Comparison of ENCODE assay signal across 8 cellular contexts in the genomic region with DNA sequence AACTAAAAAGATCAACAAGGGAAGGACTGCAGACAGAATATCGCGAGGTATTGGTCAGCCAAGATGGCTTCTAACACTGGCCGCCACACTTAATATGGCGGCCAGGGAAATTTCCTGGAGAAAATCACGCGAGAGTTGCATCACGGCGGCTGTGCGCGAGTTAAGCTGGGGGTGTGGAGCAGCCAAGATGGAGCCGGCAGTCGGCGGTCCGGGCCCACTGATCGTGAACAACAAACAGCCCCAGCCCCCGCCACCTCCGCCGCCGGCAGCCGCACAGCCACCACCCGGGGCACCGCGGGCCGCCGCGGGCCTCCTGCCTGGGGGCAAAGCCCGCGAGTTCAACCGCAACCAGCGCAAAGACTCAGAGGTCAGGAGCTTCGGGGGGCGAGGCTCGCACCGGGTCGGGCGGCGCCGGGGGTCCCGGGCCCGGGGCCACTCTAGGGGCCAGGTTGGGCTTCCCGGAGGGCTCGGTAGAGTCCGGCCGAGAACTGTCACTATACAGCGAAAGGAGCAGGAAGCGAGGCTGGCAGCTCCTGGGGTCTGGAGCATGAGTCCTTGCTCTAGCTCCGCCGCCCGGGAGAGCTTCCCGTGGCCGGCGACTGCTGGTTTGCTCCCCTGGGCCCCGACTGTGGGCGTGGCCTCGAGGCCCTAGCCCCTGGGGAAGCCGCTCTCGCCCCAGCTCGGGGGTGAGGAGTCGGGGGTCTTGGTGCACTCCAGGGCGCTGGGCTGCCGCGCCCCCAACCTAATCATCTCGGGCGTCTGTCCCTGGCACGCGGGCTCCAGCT. TPM values are rescaled to one million over a fixed set of nuclear protein-coding genes. Genes with fewer than 3 reads are reported as not detected.
A peak's percentile ranks its signal among the peaks of the same experiment; 100 is the strongest.
DNase-seq lines count a peak whose midpoint lies in the region; ATAC-seq lines count a peak whose summit lies in the region.

A gene with protein sequence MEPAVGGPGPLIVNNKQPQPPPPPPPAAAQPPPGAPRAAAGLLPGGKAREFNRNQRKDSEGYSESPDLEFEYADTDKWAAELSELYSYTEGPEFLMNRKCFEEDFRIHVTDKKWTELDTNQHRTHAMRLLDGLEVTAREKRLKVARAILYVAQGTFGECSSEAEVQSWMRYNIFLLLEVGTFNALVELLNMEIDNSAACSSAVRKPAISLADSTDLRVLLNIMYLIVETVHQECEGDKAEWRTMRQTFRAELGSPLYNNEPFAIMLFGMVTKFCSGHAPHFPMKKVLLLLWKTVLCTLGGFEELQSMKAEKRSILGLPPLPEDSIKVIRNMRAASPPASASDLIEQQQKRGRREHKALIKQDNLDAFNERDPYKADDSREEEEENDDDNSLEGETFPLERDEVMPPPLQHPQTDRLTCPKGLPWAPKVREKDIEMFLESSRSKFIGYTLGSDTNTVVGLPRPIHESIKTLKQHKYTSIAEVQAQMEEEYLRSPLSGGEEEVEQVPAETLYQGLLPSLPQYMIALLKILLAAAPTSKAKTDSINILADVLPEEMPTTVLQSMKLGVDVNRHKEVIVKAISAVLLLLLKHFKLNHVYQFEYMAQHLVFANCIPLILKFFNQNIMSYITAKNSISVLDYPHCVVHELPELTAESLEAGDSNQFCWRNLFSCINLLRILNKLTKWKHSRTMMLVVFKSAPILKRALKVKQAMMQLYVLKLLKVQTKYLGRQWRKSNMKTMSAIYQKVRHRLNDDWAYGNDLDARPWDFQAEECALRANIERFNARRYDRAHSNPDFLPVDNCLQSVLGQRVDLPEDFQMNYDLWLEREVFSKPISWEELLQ (plus strand): TSS at position 174 of the 785 bp plus-strand sequence. CDS start 14 bp downstream, at position 188.

- WGBS in mesodermal cell (ENCODE audit: insufficient coverage in 2 of 2), 2 experiments = 0% methylated on average over 51 of the region's 66 CpGs

- peaks cover 6% of the 10 kb centered on the region for H3K36me3 Mint-ChIP-seq in activated CD8-positive, alpha-beta memory T cell treated with anti-CD3 and anti-CD28 coated beads, Interleukin-2, amount 10 ng/mL, durations not matched to agents 7 days and 5 days

- H3K27me3 Mint-ChIP-seq in activated CD8-positive, alpha-beta memory T cell treated with anti-CD3 and anti-CD28 coated beads, Interleukin-2, amount 10 ng/mL, durations not matched to agents 7 days and 5 days = no peaks in the 10 kb centered on the region

- in situ Hi-C loops in endometrial microvascular endothelial cells (cut with HindIII; ENCODE audit: inconsistent ontology term, low pct_unique_long_range_greater_than_20kb, low sequenced_read_pairs) = no loop called here

- peak within 1 kb of the TSS; percentile 93 for H3K27ac ChIP-seq in mesodermal cell (ENCODE audit: low read depth, low read length, severe bottlenecking)

- peaks cover 54% of the 10 kb centered on the region for H3K4me1 Mint-ChIP-seq in activated CD8-positive, alpha-beta memory T cell treated with anti-CD3 and anti-CD28 coated beads, Interleukin-2, amount 10 ng/mL, durations not matched to agents 7 days and 5 days

- H3K9me3 Mint-ChIP-seq in activated CD8-positive, alpha-beta memory T cell treated with anti-CD3 and anti-CD28 coated beads, Interleukin-2, amount 10 ng/mL, durations not matched to agents 7 days and 5 days (ENCODE audit: low read depth) = no peaks in the 10 kb centered on the region

- peaks cover 34% of the 10 kb centered on the region for H3K36me3 ChIP-seq in NT2/D1 (ENCODE audit: insufficient read depth, insufficient read length, low read length)
- H3K36me3 ChIP-seq in mesodermal cell (ENCODE audit: control insufficient read depth, insufficient read depth, low read length) = peaks cover 32% of the 10 kb centered on the region

- H3K4me1 ChIP-seq in NT2/D1 (ENCODE audit: insufficient read depth, insufficient read length) = no peaks in the 10 kb centered on the region
- H3K4me1 ChIP-seq in mesodermal cell (ENCODE audit: control insufficient read depth, insufficient read depth, low read length, poor library complexity, severe bottlenecking) = peaks cover 11% of the 10 kb centered on the region

- no peaks in the 10 kb centered on the region for H3K27me3 ChIP-seq in NT2/D1 (ENCODE audit: insufficient read depth, insufficient read length)

- H3K4me3 ChIP-seq in NT2/D1 (ENCODE audit: insufficient read length, low read depth) (peak within 1 kb of the TSS; percentile 83), mesodermal cell (ENCODE audit: extremely low read depth, insufficient read depth, low read length, poor library complexity, severe bottlenecking) (peak within 1 kb of the TSS; percentile 99)

- CTCF ChIA-PET in activated CD8-positive, alpha-beta memory T cell treated with anti-CD3 and anti-CD28 coated beads, Interleukin-2, amount 10 ng/mL, durations not matched to agents 7 days and 5 days (lab: Charles Lee) = interaction anchor here (0.6 to 6.9 kb wide), 21 partner anchors 9 to 550 kb away, joined by 3 to 46 read pairs (median 3); partner anchors contain the start of gene AHCYL1

- peak; percentile 77 for ATAC-seq in GM21367 (IDR thresholded peaks at IDR 0.05; ENCODE audit: unreplicated experiment)
- peak; percentile 88 for ATAC-seq in activated CD8-positive, alpha-beta memory T cell treated with anti-CD3 and anti-CD28 coated beads, Interleukin-2, amount 10 ng/mL, durations not matched to agents 7 days and 5 days

- DNase-seq in COLO829 (ENCODE audit: low spot score) (peak; percentile 88), HUDEP-2 (lab: John Stamatoyannopoulos, UW; ENCODE audit: unreplicated experiment in 76 of 76) (peak in 75 of 76 experiments; percentile 26 to 95 (median 84)), NT2/D1 (ENCODE audit: low read depth, low spot score) (peak; percentile 96)
- peak; percentile 96 for DNase-seq in activated CD8-positive, alpha-beta memory T cell treated with anti-CD3 and anti-CD28 coated beads, Interleukin-2, amount 10 ng/mL, durations not matched to agents 7 days and 5 days
- peak; percentile 80 to 86 for DNase-seq in stimulated activated CD8-positive, alpha-beta memory T cell treated with anti-CD3 and anti-CD28 coated beads, Interleukin-15, amount 100 ng/mL, for 4 hours (ENCODE audit: low read depth in 2 of 2)

- peak within 1 kb of the TSS; percentile 93 for H3K9ac ChIP-seq in NT2/D1 (ENCODE audit: insufficient read length, low read depth)

- H3K9me3 ChIP-seq in NT2/D1 (ENCODE audit: insufficient read depth, low read length) (no peaks in the 10 kb centered on the region), mesodermal cell (ENCODE audit: control insufficient read depth, low read length) (no peaks in the 10 kb centered on the region)

- H3K27ac Mint-ChIP-seq in activated CD8-positive, alpha-beta memory T cell treated with anti-CD3 and anti-CD28 coated beads, Interleukin-2, amount 10 ng/mL, durations not matched to agents 7 days and 5 days = peak within 1 kb of the TSS; percentile 95

- H3K4me3 Mint-ChIP-seq in activated CD8-positive, alpha-beta memory T cell treated with anti-CD3 and anti-CD28 coated beads, Interleukin-2, amount 10 ng/mL, durations not matched to agents 7 days and 5 days = peak within 1 kb of the TSS; percentile 79

RNA-seq across cellular contexts. Expression of the gene that starts here (rescaled TPM):
- total RNA-seq in activated CD8-positive, alpha-beta memory T cell treated with anti-CD3 and anti-CD28 coated beads, Interleukin-2, amount 10 ng/mL, durations not matched to agents 7 days and 5 days = 10 to 100 TPM; 40.4 to 40.8 TPM
- total RNA-seq in endometrial microvascular endothelial cells (ENCODE audit: inconsistent ontology term) = 53.1 TPM
- 47.1 TPM for polyA plus RNA-seq in mesodermal cell (2013, experiment 1 of 2)
- polyA plus RNA-seq in mesodermal cell (2013, experiment 2 of 2) = 41.1 TPM

Comparison
In these comparisons a context has a peak if more than half of its experiments do, and no peak if none do; other contexts are left out.
1. Peak in every context shown above with its lines: DNase-seq, ATAC-seq, H3K4me3 ChIP-seq and H3K27ac ChIP-seq.